ENCODE assay signal across 8 cellular contexts in genomic region chr17:67628580-67629013, GRCh38.
DNase-seq lines count a peak whose midpoint lies in the region; ATAC-seq and TF ChIP-seq lines count a peak whose summit lies in the region.

No MANE protein-coding gene starts in this region.

- H2AFZ ChIP-seq in Loucy (ENCODE audit: low read length) (no peak overlapping the region), parathyroid adenoma (peak overlapping the region; percentile 30)

- H3K36me3 ChIP-seq in Loucy (ENCODE audit: insufficient read depth, low read length) (peaks cover 5% of the 10 kb centered on the region; the same call in 1 of the 2 replicates), parathyroid adenoma (ENCODE audit: control insufficient read depth, insufficient read depth, low read length) (no peaks in the 10 kb centered on the region)

- no peaks in the 10 kb centered on the region for H3F3A ChIP-seq in Loucy (ENCODE audit: low read depth)

- H4K20me1 ChIP-seq in Loucy (ENCODE audit: insufficient read depth, low read length, poor library complexity, severe bottlenecking) = no peaks in the 10 kb centered on the region

- H3K79me2 ChIP-seq in Loucy (ENCODE audit: insufficient read depth, low read length) (no peaks in the 10 kb centered on the region), parathyroid adenoma (no peaks in the 10 kb centered on the region)

- H3K9ac ChIP-seq in Loucy (ENCODE audit: low read depth, low read length, poor library complexity, severe bottlenecking) (no peak overlapping the region), parathyroid adenoma (no peak overlapping the region)

- no peaks in the 10 kb centered on the region for H3K9me3 ChIP-seq in Loucy (ENCODE audit: insufficient read depth, low read depth, low read length)
- no peaks in the 10 kb centered on the region for H3K9me3 ChIP-seq in parathyroid adenoma (ENCODE audit: control insufficient read depth, low read length)

- no peak for ATAC-seq in GM18870 (IDR thresholded peaks at IDR 0.05; ENCODE audit: unreplicated experiment)

- H3K4me1 ChIP-seq in Loucy (ENCODE audit: insufficient read depth, low read length, poor library complexity, severe bottlenecking) = no peaks in the 10 kb centered on the region
- H3K4me1 ChIP-seq in parathyroid adenoma = peaks cover 11% of the 10 kb centered on the region

- TF ChIP-seq CTCF in Loucy (conservative IDR thresholded peaks at IDR 0.05; ENCODE audit: low read length) (peak; percentile 47), choroid plexus epithelial cell (conservative IDR thresholded peaks at IDR 0.05; ENCODE audit: low read depth, low read length) (peak; percentile 40), parathyroid adenoma (IDR thresholded peaks at IDR 0.05) (peak; percentile 23)

- H3K27ac ChIP-seq in parathyroid adenoma = no peak overlapping the region

- DNase-seq in SIG-M5 treated with dmso at 0.1 percent for 504 hours (lab: John Stamatoyannopoulos, UW; ENCODE audit: unreplicated experiment) (peak; percentile 5), SIG-M5 (lab: John Stamatoyannopoulos, UW) (no peak), choroid plexus epithelial cell (ENCODE audit: low read depth) (peak; percentile 22), NCI-H510A treated with DMSO at 0.1 percent for 48 hours (lab: John Stamatoyannopoulos, UW) (no peak)
- no peak for DNase-seq in NK-92 treated with Interleukin-12 subunit alpha and Interleukin-12 subunit beta, amount 100 ng/mL, for 24 hours (lab: John Stamatoyannopoulos, UW)

- no peaks in the 10 kb centered on the region for H3K27me3 ChIP-seq in Loucy (ENCODE audit: insufficient read depth, low read length, poor library complexity, severe bottlenecking)
- H3K27me3 ChIP-seq in parathyroid adenoma (ENCODE audit: control insufficient read depth, insufficient read depth, low read length) = no peaks in the 10 kb centered on the region

- no peaks in the 10 kb centered on the region for H3K9me2 ChIP-seq in Loucy (replicated peaks; ENCODE audit: low read depth, low read length)

- H3K4me3 ChIP-seq in Loucy (ENCODE audit: low read length, poor library complexity, severe bottlenecking) (no peak overlapping the region), choroid plexus epithelial cell (ENCODE audit: low read depth, low read length) (no peak overlapping the region), parathyroid adenoma (ENCODE audit: low read depth, low read length) (no peak overlapping the region)

- H3K4me2 ChIP-seq in Loucy (ENCODE audit: low read depth, low read length, poor library complexity, severe bottlenecking) (no peak overlapping the region), parathyroid adenoma (ENCODE audit: low read length) (no peak overlapping the region)

Comparison
In these comparisons a context has a peak if more than half of its experiments do, and no peak if none do; other contexts are left out.
1. DNase-seq: peak in SIG-M5 treated with dmso at 0.1 percent for 504 hours (single experiment) and choroid plexus epithelial cell (single experiment); none in SIG-M5 (single experiment), NK-92 treated with Interleukin-12 subunit alpha and Interleukin-12 subunit beta, amount 100 ng/mL, for 24 hours (single experiment) and NCI-H510A treated with DMSO at 0.1 percent for 48 hours (single experiment).
2. Peak in every context shown above with its lines, with median percentiles within 50 percentile points of each other: CTCF ChIP-seq.